Comparison of ENCODE assay signal across 8 cellular contexts in genomic region chr6:135675862-135676261, GRCh38.
DNase-seq lines count a peak whose midpoint lies in the region; ATAC-seq lines count a peak whose summit lies in the region.

No MANE protein-coding gene starts in this region.

- DNase-seq in activated T-cell treated with anti-CD3 and anti-CD28 coated beads for 4 hours (peak; percentile 10), M059J (ENCODE audit: low read depth) (peak; percentile 75), T-helper 1 cell (peak in 3 of 5 donors; percentile 10 to 51 (median 32)), fibroblast of peridontal ligament (ENCODE audit: extremely low read depth) (peak; percentile 42), posterior cingulate gyrus (no peak), superior temporal gyrus (ENCODE audit: extremely low spot score) (no peak)
- DNase-seq in activated T-cell treated with anti-CD3 and anti-CD28 coated beads, Interleukin-2, amount 50 U/mL, for 1 hour = no peak
- peak; percentile 31 for DNase-seq in stimulated activated naive CD8-positive, alpha-beta T cell treated with anti-CD3 and anti-CD28 coated beads, Interleukin-15, Interleukin-2, amounts not matched to agents 100 U/mL and 50 U/mL, for 24 hours

- ATAC-seq in stimulated activated naive CD8-positive, alpha-beta T cell treated with anti-CD3 and anti-CD28 coated beads, Interleukin-15, Interleukin-2, amounts not matched to agents 100 U/mL and 50 U/mL, for 24 hours = peak; percentile 81

- intact Hi-C loops in posterior cingulate gyrus (cut with DNase I) = no loop called here

Comparison
In these comparisons a context has a peak if more than half of its experiments do, and no peak if none do; other contexts are left out.
1. DNase-seq: peak in activated T-cell treated with anti-CD3 and anti-CD28 coated beads for 4 hours (single experiment), M059J (single experiment), T-helper 1 cell (3 of 5), fibroblast of peridontal ligament (single experiment) and stimulated activated naive CD8-positive, alpha-beta T cell treated with anti-CD3 and anti-CD28 coated beads, Interleukin-15, Interleukin-2, amounts not matched to agents 100 U/mL and 50 U/mL, for 24 hours (single experiment); none in activated T-cell treated with anti-CD3 and anti-CD28 coated beads, Interleukin-2, amount 50 U/mL, for 1 hour (single experiment), posterior cingulate gyrus (0 of 10) and superior temporal gyrus (single experiment).